In genomic region chr14:60845523-60845922, GRCh38 we compare ENCODE assay signal across 8 cellular contexts.
A peak's percentile ranks its signal among the peaks of the same experiment; 100 is the strongest.
DNase-seq lines count a peak whose midpoint lies in the region; ATAC-seq and FAIRE-seq lines count a peak whose summit lies in the region.
"Had no signal": no experiment of that assay in that cellular context is flagged by ENCODE, and none has a peak within 500 bp of the region (broad histone marks: within the 10 kb centered on the region; RNA-seq: fewer than 3 reads in every experiment).

No MANE protein-coding gene starts in this region.

- ATAC-seq in HG02840 (IDR thresholded peaks at IDR 0.05; ENCODE audit: low FRiP score, unreplicated experiment), result peak; percentile 93
- ATAC-seq in stimulated activated memory B cell treated with anti-CD40 and anti-IgM and Interleukin-4, amounts not matched to agents 10 μg/mL and 1 μg/mL and 100 μg/mL, for 72 hours, result peak; percentile 84
- ATAC-seq in T-helper 17 cell, result no peak

- H3K9me3 Mint-ChIP-seq in stimulated activated memory B cell treated with anti-CD40 and anti-IgM and Interleukin-4, amounts not matched to agents 10 μg/mL and 1 μg/mL and 100 μg/mL, for 72 hours, result peaks cover 2% of the 10 kb centered on the region

- H3K36me3 Mint-ChIP-seq in stimulated activated memory B cell treated with anti-CD40 and anti-IgM and Interleukin-4, amounts not matched to agents 10 μg/mL and 1 μg/mL and 100 μg/mL, for 72 hours, result peaks cover 48% of the 10 kb centered on the region
- H3K36me3 Mint-ChIP-seq in T-helper 17 cell (ENCODE audit: low read depth), result peaks cover 4% of the 10 kb centered on the region

- H3K9me3 ChIP-seq in T-helper 17 cell (ENCODE audit: control insufficient read depth, low read length, poor library complexity, severe bottlenecking), result peaks cover 7% of the 10 kb centered on the region

- no peaks in the 10 kb centered on the region for H3K27me3 Mint-ChIP-seq in stimulated activated memory B cell treated with anti-CD40 and anti-IgM and Interleukin-4, amounts not matched to agents 10 μg/mL and 1 μg/mL and 100 μg/mL, for 72 hours
- no peaks in the 10 kb centered on the region for H3K27me3 Mint-ChIP-seq in T-helper 17 cell

- DNase-seq in GM19239 (ENCODE audit: insufficient read length, low spot score) (peak; percentile 18), KBM-7 (peak; percentile 35), middle frontal gyrus (ENCODE audit: extremely low spot score, low spot score) (no peak), T-helper 17 cell (no peak), NCI-H2196 treated with DMSO at 0.1 percent for 48 hours (lab: John Stamatoyannopoulos, UW; ENCODE audit: unreplicated experiment) (no peak)
- DNase-seq: IMR-90 had no signal

- in situ Hi-C loops in KBM-7 (cut with MboI; ENCODE audit: low pct_unique_long_range_greater_than_20kb, low sequenced_read_pairs), result no loop called here

- peaks cover 16% of the 10 kb centered on the region for H3K4me1 Mint-ChIP-seq in stimulated activated memory B cell treated with anti-CD40 and anti-IgM and Interleukin-4, amounts not matched to agents 10 μg/mL and 1 μg/mL and 100 μg/mL, for 72 hours
- H3K4me1 Mint-ChIP-seq in T-helper 17 cell, result peaks cover 5% of the 10 kb centered on the region

- peak overlapping the region; percentile 84 for H3K27ac Mint-ChIP-seq in stimulated activated memory B cell treated with anti-CD40 and anti-IgM and Interleukin-4, amounts not matched to agents 10 μg/mL and 1 μg/mL and 100 μg/mL, for 72 hours
- no peak overlapping the region for H3K27ac Mint-ChIP-seq in T-helper 17 cell

- no peak overlapping the region for H3K4me3 Mint-ChIP-seq in stimulated activated memory B cell treated with anti-CD40 and anti-IgM and Interleukin-4, amounts not matched to agents 10 μg/mL and 1 μg/mL and 100 μg/mL, for 72 hours
- no peak overlapping the region for H3K4me3 Mint-ChIP-seq in T-helper 17 cell

- peak; percentile 56 for FAIRE-seq in GM19239 (lab: Jason Lieb, UNC)

Comparison
In these comparisons a context has a peak if more than half of its experiments do, and no peak if none do; other contexts are left out.
1. DNase-seq: peak in GM19239 (single experiment) and KBM-7 (single experiment); none in middle frontal gyrus (single experiment), T-helper 17 cell (0 of 3) and NCI-H2196 treated with DMSO at 0.1 percent for 48 hours (single experiment).